ENCODE assay signal across 13 cellular contexts in the genomic region with DNA sequence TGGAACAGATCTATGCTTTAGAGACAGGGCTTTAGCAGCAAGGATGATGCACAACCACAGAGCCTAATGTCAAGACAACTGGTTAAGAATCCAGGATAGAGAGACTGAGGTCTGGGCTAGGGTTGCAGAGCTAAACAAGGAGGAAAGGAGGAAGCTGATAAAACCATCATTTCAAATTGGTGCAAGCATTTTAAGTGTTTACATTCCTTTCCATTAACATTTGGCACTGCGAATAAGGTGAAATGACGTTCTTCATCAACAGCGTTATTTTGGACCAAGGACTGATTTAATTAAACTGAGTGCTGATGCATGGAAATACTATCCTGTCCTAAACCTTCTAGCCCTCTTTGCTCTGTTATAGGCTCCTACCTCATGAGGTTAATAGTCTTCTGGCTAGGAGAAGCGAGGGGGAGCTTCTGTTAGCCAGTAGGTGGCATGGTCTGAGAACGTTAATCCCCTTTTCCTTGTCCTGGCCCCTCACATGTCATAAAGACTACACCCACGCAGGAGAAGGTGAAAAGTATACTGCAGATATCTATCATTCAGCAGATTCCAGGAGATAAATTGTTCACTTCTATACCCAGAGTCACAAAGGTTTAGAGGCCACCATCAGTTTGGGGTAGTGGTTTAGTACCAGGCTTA. TPM values are rescaled to one million over a fixed set of nuclear protein-coding genes. Genes with fewer than 3 reads are reported as not detected.
A peak's percentile ranks its signal among the peaks of the same experiment; 100 is the strongest.
DNase-seq lines count a peak whose midpoint lies in the region; ATAC-seq and TF ChIP-seq lines count a peak whose summit lies in the region.
"Had no signal": no experiment of that assay in that cellular context is flagged by ENCODE, and none has a peak within 500 bp of the region (broad histone marks: within the 10 kb centered on the region; RNA-seq: fewer than 3 reads in every experiment).

No MANE protein-coding gene starts in this region.

- H2BK120ac ChIP-seq in mesendoderm (ENCODE audit: low read depth, low read length), result no peak overlapping the region

- H2BK5ac ChIP-seq in mesendoderm (ENCODE audit: low read length), result no peak overlapping the region

- H3K4me1 Mint-ChIP-seq in GM23338, result peaks cover 22% of the 10 kb centered on the region
- peaks cover 7% of the 10 kb centered on the region for H3K4me1 Mint-ChIP-seq in endodermal cell
- H3K4me1 Mint-ChIP-seq: activated naive CD8-positive, alpha-beta T cell treated with anti-CD3 and anti-CD28 coated beads, Interleukin-2, amount 10 ng/mL, durations not matched to agents 7 days and 5 days had no signal

- H2AFZ ChIP-seq in GM23338, result no peak overlapping the region

- no peak overlapping the region for H2AK5ac ChIP-seq in mesendoderm (ENCODE audit: low read length)

- H3K79me2 ChIP-seq in GM23338 (replicated peaks; ENCODE audit: insufficient read depth) (no peaks in the 10 kb centered on the region), mesendoderm (ENCODE audit: control insufficient read depth, insufficient read depth, low read length) (no peaks in the 10 kb centered on the region)

- no peak overlapping the region for H3K18ac ChIP-seq in mesendoderm (ENCODE audit: low read length)

- peaks cover 5% of the 10 kb centered on the region for H3K27me3 Mint-ChIP-seq in GM23338 (ENCODE audit: insufficient read depth, low read depth, poor library complexity)
- peaks cover 87% of the 10 kb centered on the region for H3K27me3 Mint-ChIP-seq in endodermal cell (ENCODE audit: insufficient read depth)

- H4K20me1 ChIP-seq in GM23338 (replicated peaks; ENCODE audit: insufficient read depth), result no peaks in the 10 kb centered on the region

- H3K27me3 ChIP-seq in GM23338 (ENCODE audit: insufficient read depth) (no peaks in the 10 kb centered on the region), endodermal cell (ENCODE audit: control insufficient read depth, insufficient read depth, low read length, poor library complexity, severe bottlenecking) (peaks cover 83% of the 10 kb centered on the region), mesendoderm (ENCODE audit: insufficient read depth, low read length, poor library complexity) (peaks cover 26% of the 10 kb centered on the region), tibial artery (peaks cover 0 to 4% of the 10 kb centered on the region in 2 donors), aorta (ENCODE audit: control insufficient read depth in 1 of 2, insufficient read depth in 2 of 2, low read length in 1 of 2) (no peaks in the 10 kb centered on the region)

- TF ChIP-seq CTCF in GM23338 (conservative IDR thresholded peaks at IDR 0.05; ENCODE audit: low read depth in 2 of 2) (peak; percentile 64 to 85), endodermal cell (conservative IDR thresholded peaks at IDR 0.05) (peak; percentile 68), tibial artery (IDR thresholded peaks at IDR 0.05) (no peak)

- H3K79me1 ChIP-seq in mesendoderm (ENCODE audit: low read length), result no peaks in the 10 kb centered on the region

- no peak overlapping the region for H3K56ac ChIP-seq in mesendoderm (ENCODE audit: low read length)

- no peak overlapping the region for H3K27ac Mint-ChIP-seq in GM23338
- H3K27ac Mint-ChIP-seq in endodermal cell, result no peak overlapping the region
- H3K27ac Mint-ChIP-seq: activated CD8-positive, alpha-beta memory T cell treated with anti-CD3 and anti-CD28 coated beads, Interleukin-2, amount 10 ng/mL, durations not matched to agents 7 days and 5 days; activated naive CD8-positive, alpha-beta T cell treated with anti-CD3 and anti-CD28 coated beads, Interleukin-2, amount 10 ng/mL, durations not matched to agents 7 days and 5 days; naive thymus-derived CD4-positive, alpha-beta T cell had no signal

- H3F3A ChIP-seq in GM23338 (replicated peaks; ENCODE audit: low read depth), result no peaks in the 10 kb centered on the region

- H4K5ac ChIP-seq in mesendoderm (ENCODE audit: low read length), result no peak overlapping the region

- intact Hi-C loops in tibial artery (cut with DNase I; ENCODE audit: low total_unique reads) (no loop called here), aorta (cut with DNase I) (no loop called here)

- H3K36me3 Mint-ChIP-seq in GM23338 (ENCODE audit: low read depth) (no peaks in the 10 kb centered on the region), endodermal cell (ENCODE audit: low read depth) (no peaks in the 10 kb centered on the region)
- H3K36me3 Mint-ChIP-seq: activated CD8-positive, alpha-beta memory T cell treated with anti-CD3 and anti-CD28 coated beads, Interleukin-2, amount 10 ng/mL, durations not matched to agents 7 days and 5 days; activated naive CD8-positive, alpha-beta T cell treated with anti-CD3 and anti-CD28 coated beads, Interleukin-2, amount 10 ng/mL, durations not matched to agents 7 days and 5 days had no signal

- no peak overlapping the region for H4K8ac ChIP-seq in mesendoderm (ENCODE audit: low read depth, low read length)

- H3K9me2 ChIP-seq in GM23338 (ENCODE audit: insufficient read depth), result no peaks in the 10 kb centered on the region

- no peak overlapping the region for H2BK15ac ChIP-seq in mesendoderm (replicated peaks; ENCODE audit: low read depth)

- no peak overlapping the region for H3K4me2 ChIP-seq in GM23338
- H3K4me2 ChIP-seq in mesendoderm (ENCODE audit: low read length), result no peak overlapping the region

- WGBS in endodermal cell (ENCODE audit: insufficient coverage in 1 of 2, insufficient read length in 1 of 2), 2 experiments, result 59 to 86% methylated on average over 3 to 6 of the region's 6 CpGs
- WGBS in mesendoderm (ENCODE audit: extremely low coverage, insufficient coverage, low lambda C conversion rate), result no CpG with 5 or more reads among the region's 6 CpGs
- whole genome bisulfite sequencing in aorta, 2 donors, result 60 to 61% methylated on average over 6 of the region's 6 CpGs

- H3K4me1 ChIP-seq in GM23338 (ENCODE audit: insufficient read depth) (peaks cover 40% of the 10 kb centered on the region), endodermal cell (ENCODE audit: control insufficient read depth, insufficient read depth, low read length) (no peaks in the 10 kb centered on the region), mesendoderm (ENCODE audit: control insufficient read depth, low read depth, low read length) (no peaks in the 10 kb centered on the region), tibial artery (no peaks in the 10 kb centered on the region), aorta (ENCODE audit: control insufficient read depth in 1 of 2, insufficient read depth in 2 of 2, low read length in 2 of 2) (no peaks in the 10 kb centered on the region)

- H3K23ac ChIP-seq in mesendoderm (ENCODE audit: low read length), result no peak overlapping the region

- peak; percentile 79 for ATAC-seq in GM23338
- ATAC-seq in aorta (ENCODE audit: low FRiP score), result no peak
- no peak for ATAC-seq in HG02870 (IDR thresholded peaks at IDR 0.05; ENCODE audit: unreplicated experiment)
- no peak for ATAC-seq in GM19463 (IDR thresholded peaks at IDR 0.05; ENCODE audit: unreplicated experiment)
- ATAC-seq: activated CD8-positive, alpha-beta memory T cell treated with anti-CD3 and anti-CD28 coated beads, Interleukin-2, amount 10 ng/mL, durations not matched to agents 7 days and 5 days; naive thymus-derived CD4-positive, alpha-beta T cell had no signal

- H3K9ac ChIP-seq in endodermal cell (ENCODE audit: extremely low read depth, low read length, poor library complexity, severe bottlenecking) (no peak overlapping the region), mesendoderm (ENCODE audit: low read length) (no peak overlapping the region)

- no peak overlapping the region for H3K27ac ChIP-seq in GM23338 (ENCODE audit: low read depth)
- no peak overlapping the region for H3K27ac ChIP-seq in endodermal cell (ENCODE audit: low read depth, low read length)
- no peak overlapping the region for H3K27ac ChIP-seq in mesendoderm (ENCODE audit: low read depth, low read length)
- no peak overlapping the region for H3K27ac ChIP-seq in tibial artery
- H3K27ac ChIP-seq in aorta (ENCODE audit: low read depth in 1 of 2, low read length in 2 of 2), result no peak overlapping the region

- H3K9me3 ChIP-seq in endodermal cell (ENCODE audit: control insufficient read depth, low read length) (no peaks in the 10 kb centered on the region), tibial artery (no peaks in the 10 kb centered on the region), aorta (ENCODE audit: control insufficient read depth, low read length) (no peaks in the 10 kb centered on the region)

- H3K4me3 Mint-ChIP-seq in GM23338, result no peak overlapping the region
- H3K4me3 Mint-ChIP-seq in endodermal cell, result no peak overlapping the region
- H3K4me3 Mint-ChIP-seq: activated CD8-positive, alpha-beta memory T cell treated with anti-CD3 and anti-CD28 coated beads, Interleukin-2, amount 10 ng/mL, durations not matched to agents 7 days and 5 days; activated naive CD8-positive, alpha-beta T cell treated with anti-CD3 and anti-CD28 coated beads, Interleukin-2, amount 10 ng/mL, durations not matched to agents 7 days and 5 days; naive thymus-derived CD4-positive, alpha-beta T cell had no signal

- no peak overlapping the region for H3K4ac ChIP-seq in mesendoderm (ENCODE audit: low read depth, low read length)

- H3K9me3 Mint-ChIP-seq in GM23338, result no peaks in the 10 kb centered on the region; the same call in 2 of the 3 replicates
- no peaks in the 10 kb centered on the region for H3K9me3 Mint-ChIP-seq in endodermal cell
- H3K9me3 Mint-ChIP-seq: activated naive CD8-positive, alpha-beta T cell treated with anti-CD3 and anti-CD28 coated beads, Interleukin-2, amount 10 ng/mL, durations not matched to agents 7 days and 5 days had no signal

- no peak overlapping the region for H3K4me3 ChIP-seq in GM23338
- H3K4me3 ChIP-seq in endodermal cell (ENCODE audit: low read length), result no peak overlapping the region
- no peak overlapping the region for H3K4me3 ChIP-seq in mesendoderm (ENCODE audit: low read length)
- no peak overlapping the region for H3K4me3 ChIP-seq in tibial artery
- no peak overlapping the region for H3K4me3 ChIP-seq in aorta (ENCODE audit: low read length in 2 of 2)

- H3K36me3 ChIP-seq in GM23338 (ENCODE audit: insufficient read depth) (no peaks in the 10 kb centered on the region), endodermal cell (ENCODE audit: control insufficient read depth, insufficient read depth, low read length) (no peaks in the 10 kb centered on the region), mesendoderm (ENCODE audit: control insufficient read depth, insufficient read depth, low read length) (no peaks in the 10 kb centered on the region), tibial artery (no peaks in the 10 kb centered on the region), aorta (ENCODE audit: control insufficient read depth in 1 of 2, insufficient read depth in 2 of 2, low read length in 1 of 2) (no peaks in the 10 kb centered on the region)

- DNase-seq in GM23338 (ENCODE audit: low spot score) (peak; percentile 56), NCI-H82 treated with DMSO at 0.1 percent for 48 hours (lab: John Stamatoyannopoulos, UW; ENCODE audit: unreplicated experiment) (peak; percentile 29), endodermal cell (no peak), mesendoderm (peak; percentile 59), tibial artery (no peak), aorta (no peak)
- DNase-seq: activated CD8-positive, alpha-beta memory T cell treated with anti-CD3 and anti-CD28 coated beads, Interleukin-2, amount 10 ng/mL, durations not matched to agents 7 days and 5 days; activated naive CD8-positive, alpha-beta T cell treated with anti-CD3 and anti-CD28 coated beads, Interleukin-2, amount 10 ng/mL, durations not matched to agents 7 days and 5 days; naive thymus-derived CD4-positive, alpha-beta T cell; stimulated activated CD8-positive, alpha-beta memory T cell treated with anti-CD3 and anti-CD28 coated beads, Interleukin-4, amount 100 ng/mL, for 48 hours; T-helper 2 cell had no signal

RNA-seq across cellular contexts. Expression of gene C1orf21, which starts 7.6 kb away (rescaled TPM):
- 28.0 and 34.2 TPM in 2 replicates for total RNA-seq in GM23338 (2014; rRNA removed; shearing (Covaris generic))
- polyA plus RNA-seq in GM23338 (2016; fragmentation: Nextera tagmentation; extraction: Ambion mirVana) (38.1 and 40.4 TPM in 2 replicates), aorta (10 to 100 TPM in 1 of 2 donors, 1 to 10 TPM in 1; 7.6 to 41.8 TPM)
- total RNA-seq in endodermal cell (10 to 100 TPM in 1 of 2 donors, 1 to 10 TPM in 1; 9.1 to 10.2 TPM), aorta (10 to 100 TPM; 44.0 to 65.7 TPM)
- 31.1 TPM for polyA plus RNA-seq in endodermal cell (2013, experiment 1 of 2)
- polyA plus RNA-seq in endodermal cell (2013, experiment 2 of 2), result 26.2 TPM
- 7.9 TPM for polyA plus RNA-seq in mesendoderm (2013, experiment 1 of 2)
- 8.9 TPM for polyA plus RNA-seq in mesendoderm (2013, experiment 2 of 2)
- polyA plus RNA-seq: naive thymus-derived CD4-positive, alpha-beta T cell had no signal

Comparison
In these comparisons a context has a peak if more than half of its experiments do, and no peak if none do; other contexts are left out.
1. DNase-seq: peak in GM23338 (single experiment), NCI-H82 treated with DMSO at 0.1 percent for 48 hours (single experiment) and mesendoderm (single experiment); none in endodermal cell (single experiment), tibial artery (0 of 2) and aorta (0 of 2).
2. CTCF ChIP-seq: peak in GM23338 (2 of 2) and endodermal cell (single experiment); none in tibial artery (0 of 2).